In the genomic region with DNA sequence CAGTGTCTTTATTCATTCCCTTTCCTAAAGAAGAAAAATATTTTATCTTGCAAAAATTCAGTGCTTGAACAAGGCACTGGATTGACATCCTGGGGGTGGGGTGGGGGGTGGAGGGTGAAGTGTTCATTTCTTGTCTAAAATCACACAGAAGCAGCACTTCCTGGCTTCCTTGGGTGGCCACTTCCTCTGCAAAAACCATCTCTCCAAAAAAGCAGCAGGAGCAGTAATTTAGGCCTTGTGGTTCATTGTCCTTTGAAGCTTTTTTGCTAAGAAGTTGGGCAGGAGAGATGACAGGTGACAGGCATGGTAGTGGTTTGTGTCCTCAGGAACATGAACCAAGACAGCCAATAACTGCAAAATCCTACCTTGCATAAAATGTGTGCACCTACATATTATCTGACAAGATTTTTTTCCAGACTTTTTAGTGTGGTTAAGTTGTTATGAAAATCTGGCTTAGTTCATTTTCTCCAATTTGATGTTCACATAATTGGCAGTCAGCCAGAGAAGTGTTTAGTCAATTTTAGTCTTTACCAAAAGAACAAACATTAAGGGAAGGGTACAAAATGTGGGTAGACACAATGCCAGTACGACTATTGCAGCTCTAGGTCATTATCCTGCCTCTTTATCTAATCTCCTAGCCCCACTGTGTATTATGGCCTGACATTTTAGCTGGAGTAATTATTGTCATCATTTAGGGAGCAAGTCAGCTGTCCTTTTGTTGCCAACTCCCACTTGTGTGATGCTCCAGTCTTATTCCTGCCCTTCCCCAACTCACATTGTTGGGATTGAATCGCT, we compare ENCODE assay signal across 1 cellular context.
TF ChIP-seq lines count a peak whose summit lies in the region.

No MANE protein-coding gene starts in this region.

TF ChIP-seq in GM23338, 12 proteins besides CTCF, POLR2A, EP300 and RAD21 (continued from another document):
- TF ChIP-seq, protein P1, sequence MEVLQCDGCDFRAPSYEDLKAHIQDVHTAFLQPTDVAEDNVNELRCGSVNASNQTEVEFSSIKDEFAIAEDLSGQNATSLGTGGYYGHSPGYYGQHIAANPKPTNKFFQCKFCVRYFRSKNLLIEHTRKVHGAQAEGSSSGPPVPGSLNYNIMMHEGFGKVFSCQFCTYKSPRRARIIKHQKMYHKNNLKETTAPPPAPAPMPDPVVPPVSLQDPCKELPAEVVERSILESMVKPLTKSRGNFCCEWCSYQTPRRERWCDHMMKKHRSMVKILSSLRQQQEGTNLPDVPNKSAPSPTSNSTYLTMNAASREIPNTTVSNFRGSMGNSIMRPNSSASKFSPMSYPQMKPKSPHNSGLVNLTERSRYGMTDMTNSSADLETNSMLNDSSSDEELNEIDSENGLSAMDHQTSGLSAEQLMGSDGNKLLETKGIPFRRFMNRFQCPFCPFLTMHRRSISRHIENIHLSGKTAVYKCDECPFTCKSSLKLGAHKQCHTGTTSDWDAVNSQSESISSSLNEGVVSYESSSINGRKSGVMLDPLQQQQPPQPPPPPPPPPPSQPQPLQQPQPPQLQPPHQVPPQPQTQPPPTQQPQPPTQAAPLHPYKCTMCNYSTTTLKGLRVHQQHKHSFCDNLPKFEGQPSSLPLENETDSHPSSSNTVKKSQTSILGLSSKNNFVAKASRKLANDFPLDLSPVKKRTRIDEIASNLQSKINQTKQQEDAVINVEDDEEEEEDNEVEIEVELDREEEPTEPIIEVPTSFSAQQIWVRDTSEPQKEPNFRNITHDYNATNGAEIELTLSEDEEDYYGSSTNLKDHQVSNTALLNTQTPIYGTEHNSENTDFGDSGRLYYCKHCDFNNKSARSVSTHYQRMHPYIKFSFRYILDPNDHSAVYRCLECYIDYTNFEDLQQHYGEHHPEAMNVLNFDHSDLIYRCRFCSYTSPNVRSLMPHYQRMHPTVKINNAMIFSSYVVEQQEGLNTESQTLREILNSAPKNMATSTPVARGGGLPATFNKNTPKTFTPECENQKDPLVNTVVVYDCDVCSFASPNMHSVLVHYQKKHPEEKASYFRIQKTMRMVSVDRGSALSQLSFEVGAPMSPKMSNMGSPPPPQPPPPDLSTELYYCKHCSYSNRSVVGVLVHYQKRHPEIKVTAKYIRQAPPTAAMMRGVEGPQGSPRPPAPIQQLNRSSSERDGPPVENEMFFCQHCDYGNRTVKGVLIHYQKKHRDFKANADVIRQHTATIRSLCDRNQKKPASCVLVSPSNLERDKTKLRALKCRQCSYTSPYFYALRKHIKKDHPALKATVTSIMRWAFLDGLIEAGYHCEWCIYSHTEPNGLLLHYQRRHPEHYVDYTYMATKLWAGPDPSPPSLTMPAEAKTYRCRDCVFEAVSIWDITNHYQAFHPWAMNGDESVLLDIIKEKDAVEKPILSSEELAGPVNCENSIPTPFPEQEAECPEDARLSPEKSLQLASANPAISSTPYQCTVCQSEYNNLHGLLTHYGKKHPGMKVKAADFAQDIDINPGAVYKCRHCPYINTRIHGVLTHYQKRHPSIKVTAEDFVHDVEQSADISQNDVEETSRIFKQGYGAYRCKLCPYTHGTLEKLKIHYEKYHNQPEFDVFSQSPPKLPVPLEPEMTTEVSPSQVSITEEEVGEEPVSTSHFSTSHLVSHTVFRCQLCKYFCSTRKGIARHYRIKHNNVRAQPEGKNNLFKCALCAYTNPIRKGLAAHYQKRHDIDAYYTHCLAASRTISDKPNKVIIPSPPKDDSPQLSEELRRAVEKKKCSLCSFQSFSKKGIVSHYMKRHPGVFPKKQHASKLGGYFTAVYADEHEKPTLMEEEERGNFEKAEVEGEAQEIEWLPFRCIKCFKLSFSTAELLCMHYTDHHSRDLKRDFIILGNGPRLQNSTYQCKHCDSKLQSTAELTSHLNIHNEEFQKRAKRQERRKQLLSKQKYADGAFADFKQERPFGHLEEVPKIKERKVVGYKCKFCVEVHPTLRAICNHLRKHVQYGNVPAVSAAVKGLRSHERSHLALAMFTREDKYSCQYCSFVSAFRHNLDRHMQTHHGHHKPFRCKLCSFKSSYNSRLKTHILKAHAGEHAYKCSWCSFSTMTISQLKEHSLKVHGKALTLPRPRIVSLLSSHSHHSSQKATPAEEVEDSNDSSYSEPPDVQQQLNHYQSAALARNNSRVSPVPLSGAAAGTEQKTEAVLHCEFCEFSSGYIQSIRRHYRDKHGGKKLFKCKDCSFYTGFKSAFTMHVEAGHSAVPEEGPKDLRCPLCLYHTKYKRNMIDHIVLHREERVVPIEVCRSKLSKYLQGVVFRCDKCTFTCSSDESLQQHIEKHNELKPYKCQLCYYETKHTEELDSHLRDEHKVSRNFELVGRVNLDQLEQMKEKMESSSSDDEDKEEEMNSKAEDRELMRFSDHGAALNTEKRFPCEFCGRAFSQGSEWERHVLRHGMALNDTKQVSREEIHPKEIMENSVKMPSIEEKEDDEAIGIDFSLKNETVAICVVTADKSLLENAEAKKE (CRISPR knock-in tag; IDR thresholded peaks at IDR 0.05), result no peak
- no peak for TF ChIP-seq ZNF114 (CRISPR knock-in tag; IDR thresholded peaks at IDR 0.05)
- no peak for TF ChIP-seq NANOG (IDR thresholded peaks at IDR 0.05; ENCODE audit: borderline replicate concordance)
- no peak for TF ChIP-seq EZH2 (IDR thresholded peaks at IDR 0.05; ENCODE audit: low read depth, unreplicated experiment)
- TF ChIP-seq JUNB (IDR thresholded peaks at IDR 0.05; ENCODE audit: unreplicated experiment), result no peak
- TF ChIP-seq, protein P2, sequence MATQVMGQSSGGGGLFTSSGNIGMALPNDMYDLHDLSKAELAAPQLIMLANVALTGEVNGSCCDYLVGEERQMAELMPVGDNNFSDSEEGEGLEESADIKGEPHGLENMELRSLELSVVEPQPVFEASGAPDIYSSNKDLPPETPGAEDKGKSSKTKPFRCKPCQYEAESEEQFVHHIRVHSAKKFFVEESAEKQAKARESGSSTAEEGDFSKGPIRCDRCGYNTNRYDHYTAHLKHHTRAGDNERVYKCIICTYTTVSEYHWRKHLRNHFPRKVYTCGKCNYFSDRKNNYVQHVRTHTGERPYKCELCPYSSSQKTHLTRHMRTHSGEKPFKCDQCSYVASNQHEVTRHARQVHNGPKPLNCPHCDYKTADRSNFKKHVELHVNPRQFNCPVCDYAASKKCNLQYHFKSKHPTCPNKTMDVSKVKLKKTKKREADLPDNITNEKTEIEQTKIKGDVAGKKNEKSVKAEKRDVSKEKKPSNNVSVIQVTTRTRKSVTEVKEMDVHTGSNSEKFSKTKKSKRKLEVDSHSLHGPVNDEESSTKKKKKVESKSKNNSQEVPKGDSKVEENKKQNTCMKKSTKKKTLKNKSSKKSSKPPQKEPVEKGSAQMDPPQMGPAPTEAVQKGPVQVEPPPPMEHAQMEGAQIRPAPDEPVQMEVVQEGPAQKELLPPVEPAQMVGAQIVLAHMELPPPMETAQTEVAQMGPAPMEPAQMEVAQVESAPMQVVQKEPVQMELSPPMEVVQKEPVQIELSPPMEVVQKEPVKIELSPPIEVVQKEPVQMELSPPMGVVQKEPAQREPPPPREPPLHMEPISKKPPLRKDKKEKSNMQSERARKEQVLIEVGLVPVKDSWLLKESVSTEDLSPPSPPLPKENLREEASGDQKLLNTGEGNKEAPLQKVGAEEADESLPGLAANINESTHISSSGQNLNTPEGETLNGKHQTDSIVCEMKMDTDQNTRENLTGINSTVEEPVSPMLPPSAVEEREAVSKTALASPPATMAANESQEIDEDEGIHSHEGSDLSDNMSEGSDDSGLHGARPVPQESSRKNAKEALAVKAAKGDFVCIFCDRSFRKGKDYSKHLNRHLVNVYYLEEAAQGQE (IDR thresholded peaks at IDR 0.05; ENCODE audit: unreplicated experiment), result no peak
